12 cellular contexts compared by ENCODE assay signal in genomic region chr16:29719063-29719462, GRCh38.
"Had no signal": no experiment of that assay in that cellular context is flagged by ENCODE, and none has a peak within 500 bp of the region (broad histone marks: within the 10 kb centered on the region; RNA-seq: fewer than 3 reads in every experiment).

No MANE protein-coding gene starts in this region.

- H3K27ac ChIP-seq: esophagus squamous epithelium, sigmoid colon, upper lobe of left lung had no signal

- H3K9me3 ChIP-seq: esophagus squamous epithelium, sigmoid colon, upper lobe of left lung had no signal

- H3K4me1 ChIP-seq: sigmoid colon had no signal

- H3K27me3 ChIP-seq: esophagus squamous epithelium, sigmoid colon, upper lobe of left lung had no signal

- H3K36me3 ChIP-seq: esophagus squamous epithelium, sigmoid colon, upper lobe of left lung had no signal

- H3K4me3 ChIP-seq: esophagus squamous epithelium, sigmoid colon, upper lobe of left lung had no signal

- DNase-seq: activated CD4-positive, alpha-beta memory T cell treated with anti-CD3 and anti-CD28 coated beads, Interleukin-2, amount 10 ng/mL, durations not matched to agents 7 days and 5 days; activated CD4-positive, alpha-beta T cell treated with anti-CD3 and anti-CD28 coated beads for 36 hours; activated naive CD8-positive, alpha-beta T cell treated with anti-CD3 and anti-CD28 coated beads, Interleukin-2, amount 10 ng/mL, durations not matched to agents 7 days and 5 days; activated T-cell treated with anti-CD3 and anti-CD28 coated beads, Interleukin-2, amount 50 U/mL, for 48 hours; anterior cingulate cortex; esophagus squamous epithelium; foreskin fibroblast; head of caudate nucleus; mesenchymal stem cell; sigmoid colon; stimulated activated CD4-positive, alpha-beta T cell treated with anti-CD3 and anti-CD28 coated beads, Interleukin-2, amount 100 ng/mL, for 48 hours; upper lobe of left lung had no signal
